9 cellular contexts compared by ENCODE assay signal in the genomic region with DNA sequence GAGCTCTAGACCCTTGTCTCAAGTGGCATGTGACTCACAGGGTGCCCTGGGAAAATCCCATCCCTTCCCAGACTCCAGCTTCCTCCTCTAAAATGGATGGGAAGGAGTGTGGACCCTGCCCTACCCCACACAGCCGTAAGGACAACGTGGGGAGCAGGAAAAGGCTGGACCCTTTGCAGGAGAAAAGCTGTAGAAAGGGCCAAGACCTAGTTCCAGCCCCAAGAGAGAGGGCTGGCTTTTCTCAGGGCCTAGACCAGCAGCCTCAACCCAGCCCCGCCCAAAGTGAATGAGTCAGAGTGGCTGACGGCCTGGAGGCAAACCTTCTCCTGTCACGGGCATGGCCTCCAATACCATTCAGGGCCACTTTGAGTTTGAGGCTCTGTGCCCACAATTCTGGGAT. TPM values are rescaled to one million over a fixed set of nuclear protein-coding genes. Genes with fewer than 3 reads are reported as not detected.
DNase-seq lines count a peak whose midpoint lies in the region; ATAC-seq and TF ChIP-seq lines count a peak whose summit lies in the region.
"Had no signal": no experiment of that assay in that cellular context is flagged by ENCODE, and none has a peak within 500 bp of the region (broad histone marks: within the 10 kb centered on the region; RNA-seq: fewer than 3 reads in every experiment).

No MANE protein-coding gene starts in this region.

- H3K4me1 ChIP-seq in breast epithelium (peaks cover 0 to 4% of the 10 kb centered on the region in 2 donors), muscle layer of duodenum (ENCODE audit: control insufficient read depth in 1 of 2, insufficient read depth in 2 of 2, low read length in 2 of 2) (peaks cover 31 to 34% of the 10 kb centered on the region in 2 donors)

- CTCF ChIA-PET in T-cell (lab: Charles Lee): interaction anchor here in 1 of 2 donors (0.5 kb wide), 1 partner anchor 285 kb away, joined by 5 read pairs; no protein-coding TSS in a partner anchor

- H3K27me3 Mint-ChIP-seq in T-cell (no peaks in the 10 kb centered on the region), type B pancreatic cell (peaks cover 22% of the 10 kb centered on the region)

- no peak overlapping the region for H3K4me3 Mint-ChIP-seq in T-cell
- H3K4me3 Mint-ChIP-seq in type B pancreatic cell: peak overlapping the region; percentile 86

- H3K36me3 Mint-ChIP-seq in T-cell (no peaks in the 10 kb centered on the region), type B pancreatic cell (no peaks in the 10 kb centered on the region)

- H3K9me3 Mint-ChIP-seq in T-cell: no peaks in the 10 kb centered on the region
- peaks cover 4% of the 10 kb centered on the region for H3K9me3 Mint-ChIP-seq in type B pancreatic cell

- ATAC-seq in GM18867 (IDR thresholded peaks at IDR 0.05; ENCODE audit: unreplicated experiment): peak; percentile 79
- ATAC-seq in HG03175 (IDR thresholded peaks at IDR 0.05; ENCODE audit: unreplicated experiment): peak; percentile 70
- ATAC-seq in T-cell (replicated peaks in 1 of 4): peak in 3 of 4 experiments; percentile 78 to 95 (median 85)
- no peak for ATAC-seq in GM21447 (IDR thresholded peaks at IDR 0.05; ENCODE audit: unreplicated experiment)

- intact Hi-C loops in breast epithelium (cut with DNase I; ENCODE audit: low total_unique reads): no loop called here

- TF ChIP-seq CTCF in breast epithelium (IDR thresholded peaks at IDR 0.05) (no peak), type B pancreatic cell (conservative IDR thresholded peaks at IDR 0.05) (no peak)

- H3K27ac ChIP-seq in breast epithelium: peak overlapping the region; percentile 88 to 90
- peak overlapping the region; percentile 70 for H3K27ac ChIP-seq in muscle layer of duodenum (ENCODE audit: low read length)
- H3K27ac ChIP-seq: VCaP had no signal

- H3K27me3 ChIP-seq in breast epithelium (no peaks in the 10 kb centered on the region), muscle layer of duodenum (ENCODE audit: low read depth, low read length) (no peaks in the 10 kb centered on the region)

- DNase-seq in T-cell: peak in 9 of 34 experiments; percentile 13 to 50 (median 27)
- DNase-seq in breast epithelium (ENCODE audit: low spot score in 2 of 2): peak; percentile 78 to 85
- no peak for DNase-seq in type B pancreatic cell (ENCODE audit: extremely low spot score, unreplicated experiment)
- DNase-seq in putamen (ENCODE audit: low spot score): no peak

- H3K4me3 ChIP-seq in breast epithelium: peak overlapping the region in 2 of 3 donors; percentile 45 to 49
- no peak overlapping the region for H3K4me3 ChIP-seq in muscle layer of duodenum (ENCODE audit: low read depth in 1 of 2, low read length in 2 of 2)

- no peak for TF ChIP-seq POLR2A in breast epithelium (IDR thresholded peaks at IDR 0.05)

- POLR2A ChIA-PET in T-cell (lab: Charles Lee): no interaction called here

- no peaks in the 10 kb centered on the region for H3K9me3 ChIP-seq in breast epithelium
- H3K9me3 ChIP-seq in muscle layer of duodenum (ENCODE audit: control insufficient read depth in 1 of 2, low read length in 2 of 2): no peaks in the 10 kb centered on the region

- H3K27ac Mint-ChIP-seq in T-cell (no peak overlapping the region), type B pancreatic cell (peak overlapping the region; percentile 95)

- peaks cover 0 to 27% (median 21%) of the 10 kb centered on the region in 3 donors for H3K4me1 Mint-ChIP-seq in T-cell
- H3K4me1 Mint-ChIP-seq in type B pancreatic cell (ENCODE audit: unreplicated experiment): peaks cover 44% of the 10 kb centered on the region

- H3K36me3 ChIP-seq in breast epithelium: no peaks in the 10 kb centered on the region
- no peaks in the 10 kb centered on the region for H3K36me3 ChIP-seq in muscle layer of duodenum (ENCODE audit: control insufficient read depth in 1 of 2, insufficient read depth in 2 of 2, low read length in 2 of 2)

RNA-seq across cellular contexts. Expression of gene LAMB3, which starts 1.1 kb away (rescaled TPM):
- total RNA-seq in T-cell: 1 to 10 TPM in 1 of 5 donors, under 1 TPM in 4; 0.25 to 1.2 (median 0.56) TPM
- total RNA-seq in breast epithelium: 10 to 100 TPM; 23.9 to 48.0 (median 35.6) TPM
- total RNA-seq in type B pancreatic cell (ENCODE audit: low replicate concordance): 17.0 and 47.3 TPM in 2 replicates

RNA-seq across cellular contexts. Expression of gene G0S2, which starts 24.1 kb away (rescaled TPM):
- total RNA-seq in T-cell: under 1 TPM in 3 of 5 donors, not detected in 2; 0.32 to 0.60 (median 0.59) TPM
- 1,000 to 10,000 TPM in 1 of 3 donors, 100 to 1,000 TPM in 2; 198 to 1,307 (median 636) TPM for total RNA-seq in breast epithelium
- total RNA-seq in type B pancreatic cell (ENCODE audit: low replicate concordance): 0.88 and 6.4 TPM in 2 replicates

RNA-seq across cellular contexts. Expression of gene HSD11B1, which starts 53.5 kb away (rescaled TPM):
- total RNA-seq in T-cell: 1 to 10 TPM in 1 of 5 donors, under 1 TPM in 1, not detected in 3; 0.41 to 1.1 TPM
- total RNA-seq in breast epithelium: 10 to 100 TPM in 1 of 3 donors, 1 to 10 TPM in 1, under 1 TPM in 1; 0.88 to 90.1 (median 7.5) TPM
- not detected in 2 replicates for total RNA-seq in type B pancreatic cell (ENCODE audit: low replicate concordance)

Comparison
In these comparisons a context has a peak if more than half of its experiments do, and no peak if none do; other contexts are left out.
1. DNase-seq: peak in breast epithelium (2 of 2); none in type B pancreatic cell (single experiment) and putamen (single experiment).
2. H3K4me3 ChIP-seq: peak in breast epithelium (2 of 3); none in muscle layer of duodenum (0 of 2).
3. RNA of gene G0S2, which starts 24.1 kb away (total RNA-seq): 198 to 1,307 TPM in breast epithelium; 0.88 to 6.4 TPM in type B pancreatic cell and 0.32 to 0.60 TPM in T-cell; every median in the first group is over 10 times any median in the second.